ENCODE assay signal across 23 cellular contexts in genomic region chr5:138024117-138024516, GRCh38. TPM values are rescaled to one million over a fixed set of nuclear protein-coding genes. Genes with fewer than 3 reads are reported as not detected.
A peak's percentile ranks its signal among the peaks of the same experiment; 100 is the strongest.
DNase-seq lines count a peak whose midpoint lies in the region; ATAC-seq and TF ChIP-seq lines count a peak whose summit lies in the region.
"Had no signal": no experiment of that assay in that cellular context is flagged by ENCODE, and none has a peak within 500 bp of the region (broad histone marks: within the 10 kb centered on the region; RNA-seq: fewer than 3 reads in every experiment).

No MANE protein-coding gene starts in this region.

- peaks cover 71% of the 10 kb centered on the region for H3K4me1 Mint-ChIP-seq in activated T-cell treated with anti-CD3 and anti-CD28 coated beads, Interleukin-2, amount 50 U/mL, for 72 hours (ENCODE audit: low read depth)

- CTCF ChIA-PET in IMR-90 (lab: Yijun Ruan, JAX): interaction anchor here (2.0 kb wide), 1 partner anchor 12 kb away, joined by 5 read pairs; no protein-coding TSS in a partner anchor

- no peak overlapping the region for H3K4ac ChIP-seq in IMR-90 (ENCODE audit: low read depth, low read length)

- peak overlapping the region; percentile 95 for H3K27ac Mint-ChIP-seq in activated T-cell treated with anti-CD3 and anti-CD28 coated beads, Interleukin-2, amount 50 U/mL, for 72 hours

- 0 out of 2 replicates have a peak overlapping the region, but pooled peaks have one; percentile 12 for H3K23ac ChIP-seq in IMR-90 (ENCODE audit: low read depth, low read length)

- no peak overlapping the region for H2BK5ac ChIP-seq in IMR-90 (ENCODE audit: low read depth, low read length, poor library complexity, severe bottlenecking)

- H4K20me1 ChIP-seq in IMR-90 (ENCODE audit: insufficient read depth, low read length) (peaks cover 65% of the 10 kb centered on the region), smooth muscle cell (ENCODE audit: low read depth) (peaks cover 97% of the 10 kb centered on the region)

- H3K36me3 ChIP-seq in IMR-90 (ENCODE audit: control insufficient read depth, insufficient read depth, low read length): 0 out of 2 replicates have a peak, but pooled peaks cover 1% of the 10 kb centered on the region
- H3K36me3 ChIP-seq in smooth muscle cell (ENCODE audit: low read depth): peaks cover 17% of the 10 kb centered on the region

- H3K4me2 ChIP-seq in IMR-90 (ENCODE audit: low read depth, low read length) (no peak overlapping the region), smooth muscle cell (no peak overlapping the region)

- peaks cover 4% of the 10 kb centered on the region for H3K9me1 ChIP-seq in IMR-90 (ENCODE audit: insufficient read depth, low read length)

- H3K18ac ChIP-seq in IMR-90 (ENCODE audit: low read depth, low read length): no peak overlapping the region

- H3K4me3 ChIP-seq in IMR-90 (ENCODE audit: insufficient read depth, low read depth, low read length): no peak overlapping the region
- no peak overlapping the region for H3K4me3 ChIP-seq in fibroblast of villous mesenchyme (ENCODE audit: low read depth, low read length)
- H3K4me3 ChIP-seq in smooth muscle cell: no peak overlapping the region
- H3K4me3 ChIP-seq: tibial artery had no signal

- H3K4me1 ChIP-seq in IMR-90 (ENCODE audit: control insufficient read depth, insufficient read depth, low read length): peaks cover 2% of the 10 kb centered on the region; the same call in 1 of the 2 replicates
- no peaks in the 10 kb centered on the region for H3K4me1 ChIP-seq in smooth muscle cell (ENCODE audit: low read depth)

- H3K36me3 Mint-ChIP-seq in activated T-cell treated with anti-CD3 and anti-CD28 coated beads, Interleukin-2, amount 50 U/mL, for 72 hours (ENCODE audit: insufficient read depth in 2 of 2): no peaks in the 10 kb centered on the region

- TF ChIP-seq CTCF in IMR-90 (conservative IDR thresholded peaks at IDR 0.05; ENCODE audit: low read depth, low read length) (no peak), fibroblast of villous mesenchyme (IDR thresholded peaks at IDR 0.05; ENCODE audit: insufficient read depth, low read depth, low read length) (no peak), smooth muscle cell (IDR thresholded peaks at IDR 0.05; ENCODE audit: borderline replicate concordance, insufficient read depth, poor library complexity, severe bottlenecking) (no peak)

- dilution Hi-C loops in IMR-90 (cut with HindIII; ENCODE audit: low sequenced_read_pairs, unreplicated experiment): no loop called here

- TF ChIP-seq RAD21 in IMR-90 (IDR thresholded peaks at IDR 0.05; ENCODE audit: low read length): no peak

- H4K91ac ChIP-seq in IMR-90 (ENCODE audit: insufficient read depth, low read depth, low read length): no peak overlapping the region

- H3K56ac ChIP-seq in IMR-90 (ENCODE audit: extremely low read depth, insufficient read depth, low read length): no peak overlapping the region

- POLR2A ChIA-PET in IMR-90 (lab: Charles Lee; ENCODE audit: unreplicated experiment): no interaction called here

- H3K27me3 ChIP-seq in IMR-90 (ENCODE audit: control insufficient read depth, insufficient read depth, low read length): no peaks in the 10 kb centered on the region
- no peaks in the 10 kb centered on the region for H3K27me3 ChIP-seq in smooth muscle cell (ENCODE audit: low read depth)
- H3K27me3 ChIP-seq: tibial artery had no signal

- no peak overlapping the region for H4K8ac ChIP-seq in IMR-90 (ENCODE audit: low read depth in 2 of 2, low read length in 2 of 2)

- H3K79me2 ChIP-seq in smooth muscle cell (ENCODE audit: low read depth): peaks cover 91% of the 10 kb centered on the region

- no peak overlapping the region for H2BK15ac ChIP-seq in IMR-90 (ENCODE audit: low read depth, low read length)

- no peaks in the 10 kb centered on the region for H3K27me3 Mint-ChIP-seq in activated T-cell treated with anti-CD3 and anti-CD28 coated beads, Interleukin-2, amount 50 U/mL, for 72 hours (ENCODE audit: low read depth)

- H4K5ac ChIP-seq in IMR-90 (ENCODE audit: low read depth, low read length): no peak overlapping the region

- intact Hi-C loops in IMR-90 (cut with micrococcal nuclease): no loop called here

- no peak for ATAC-seq in activated T-cell treated with anti-CD3 and anti-CD28 coated beads, Interleukin-2, amount 50 U/mL, for 72 hours (replicated peaks in 1 of 2)
- peak; percentile 70 for ATAC-seq in IMR-90 (ENCODE audit: low read depth)
- no peak for ATAC-seq in HG02852 (IDR thresholded peaks at IDR 0.05; ENCODE audit: unreplicated experiment)

- no peak overlapping the region for H2AK9ac ChIP-seq in IMR-90 (replicated peaks; ENCODE audit: low read depth, low read length, poor library complexity)

- no peak overlapping the region for H2BK120ac ChIP-seq in IMR-90 (ENCODE audit: low read depth, low read length)

- DNase-seq in activated T-cell treated with anti-CD3 and anti-CD28 coated beads, Interleukin-2, amount 50 U/mL, for 72 hours: no peak
- DNase-seq in activated T-cell treated with anti-CD3 and anti-CD28 coated beads, Interleukin-2, amount 50 U/mL, for 48 hours: no peak
- peak; percentile 19 for DNase-seq in IMR-90
- peak; percentile 43 for DNase-seq in fibroblast of villous mesenchyme (ENCODE audit: low read depth)
- DNase-seq in smooth muscle cell (lab: John Stamatoyannopoulos, UW; ENCODE audit: unreplicated experiment): no peak
- DNase-seq in stimulated activated CD4-positive, alpha-beta T cell treated with anti-CD3 and anti-CD28 coated beads, Interleukin-2, amount 100 ng/mL, for 24 hours: no peak
- no peak for DNase-seq in substantia nigra (lab: John Stamatoyannopoulos, UW)
- DNase-seq: activated CD4-positive, alpha-beta T cell treated with anti-CD3 and anti-CD28 coated beads, Interleukin-2, amount 50 U/mL, for 48 hours; caudate nucleus; effector memory CD4-positive, alpha-beta T cell; hippocampal formation; NCI-H1694; NCI-H345; NK-92 treated with Interleukin-12 subunit alpha and Interleukin-12 subunit beta, amount 100 ng/mL, for 24 hours; stimulated activated CD4-positive, alpha-beta T cell treated with anti-CD3 and anti-CD28 coated beads, Interleukin-4, amount 100 ng/mL, for 4 hours; tibial artery had no signal

- H3K4me3 Mint-ChIP-seq in activated T-cell treated with anti-CD3 and anti-CD28 coated beads, Interleukin-2, amount 50 U/mL, for 72 hours: no peak overlapping the region

- BruUV-seq in IMR-90 (replicated peaks; lab: Mats Ljungman, UMichigan): no TSS peak

- H3K14ac ChIP-seq in IMR-90 (replicated peaks; ENCODE audit: low read depth, low read length): no peak overlapping the region

- H3K9ac ChIP-seq in IMR-90 (ENCODE audit: low read depth, low read length) (no peak overlapping the region), smooth muscle cell (ENCODE audit: low read depth) (no peak overlapping the region)

- H3K9me3 Mint-ChIP-seq in activated T-cell treated with anti-CD3 and anti-CD28 coated beads, Interleukin-2, amount 50 U/mL, for 72 hours: no peaks in the 10 kb centered on the region

- TF ChIP-seq POLR2A in IMR-90 (IDR thresholded peaks at IDR 0.05; ENCODE audit: low read depth, low read length): no peak

- no peak overlapping the region for H2BK20ac ChIP-seq in IMR-90 (ENCODE audit: low read depth, low read length)

- H2AFZ ChIP-seq in IMR-90 (replicated peaks; ENCODE audit: low read length, poor library complexity) (no peak overlapping the region), smooth muscle cell (ENCODE audit: low read depth) (no peak overlapping the region)

- H2AK5ac ChIP-seq in IMR-90 (ENCODE audit: low read depth, low read length): no peak overlapping the region

- no peaks in the 10 kb centered on the region for H3K9me3 ChIP-seq in IMR-90 (ENCODE audit: control insufficient read depth, insufficient read depth, low read length)
- H3K9me3 ChIP-seq in smooth muscle cell (replicated peaks; ENCODE audit: low read depth): no peaks in the 10 kb centered on the region
- H3K9me3 ChIP-seq: tibial artery had no signal

- in situ Hi-C loops in IMR-90 (cut with MboI; ENCODE audit: low sequenced_read_pairs): no loop called here

- H3F3A ChIP-seq in smooth muscle cell (ENCODE audit: low read depth): no peaks in the 10 kb centered on the region

- H3K27ac ChIP-seq in IMR-90 (ENCODE audit: insufficient read depth, low read length) (no peak overlapping the region), smooth muscle cell (ENCODE audit: low read depth) (peak overlapping the region; percentile 13), substantia nigra (ENCODE audit: low read depth, low read length, poor library complexity, severe bottlenecking) (no peak overlapping the region)
- H3K27ac ChIP-seq: tibial artery had no signal

- peaks cover 9 to 30% of the 10 kb centered on the region in 2 experiments; a peak in 3 of 4 replicates for H3K79me1 ChIP-seq in IMR-90 (ENCODE audit: low read depth in 1 of 2, low read length in 2 of 2)

TF ChIP-seq in IMR-90, 13 proteins besides CTCF, POLR2A, EP300 and RAD21 (continues in another document):
- TF ChIP-seq MAFK (IDR thresholded peaks at IDR 0.05; ENCODE audit: low read depth, low read length) (no peak), RCOR1 (IDR thresholded peaks at IDR 0.05; ENCODE audit: insufficient replicate concordance, low read length) (no peak), MXI1 (IDR thresholded peaks at IDR 0.05; ENCODE audit: borderline replicate concordance, low read depth, low read length) (no peak), CHD1 (IDR thresholded peaks at IDR 0.05; ENCODE audit: low read depth, low read length) (no peak), FOS (IDR thresholded peaks at IDR 0.05; ENCODE audit: low read depth, low read length) (no peak)

RNA-seq across cellular contexts. Expression of gene FAM13B, which starts 8.8 kb away (rescaled TPM):
- total RNA-seq in activated T-cell treated with anti-CD3 and anti-CD28 coated beads, Interleukin-2, amount 50 U/mL, for 72 hours: 10 to 100 TPM; 19.3 to 20.5 TPM
- total RNA-seq in IMR-90 (2012; rRNA removed) (15.1 and 21.9 TPM in 2 replicates), fibroblast of villous mesenchyme (24.5 and 43.2 TPM in 2 replicates), smooth muscle cell (15.1 and 22.9 TPM in 2 replicates)
- polyA plus RNA-seq in IMR-90 (2012; rRNA removed) (10.6 and 14.6 TPM in 2 replicates), smooth muscle cell (3.8 and 10.9 TPM in 2 replicates)
- 3.2 and 3.8 TPM in 2 replicates for polyA plus RNA-seq in IMR-90 (2012; cell fraction: cytosol; rRNA removed)
- polyA plus RNA-seq in IMR-90 (2012; cell fraction: nucleus; rRNA removed; ENCODE audit: low replicate concordance): 7.9 and 26.5 TPM in 2 replicates

RNA-seq across cellular contexts. Expression of gene WNT8A, which starts 59.7 kb away (rescaled TPM):
- not detected for total RNA-seq in activated T-cell treated with anti-CD3 and anti-CD28 coated beads, Interleukin-2, amount 50 U/mL, for 72 hours
- total RNA-seq in IMR-90 (2012; rRNA removed) (not detected in 2 replicates), fibroblast of villous mesenchyme (not detected in 2 replicates), smooth muscle cell (not detected in 2 replicates)
- polyA plus RNA-seq in IMR-90 (2012; rRNA removed) (not detected in 2 replicates), smooth muscle cell (not detected in 2 replicates)
- polyA plus RNA-seq in IMR-90 (2012; cell fraction: cytosol; rRNA removed): not detected in 2 replicates
- polyA plus RNA-seq in IMR-90 (2012; cell fraction: nucleus; rRNA removed; ENCODE audit: low replicate concordance): not detected in 2 replicates
- total RNA-seq: HT-29, LHCN-M2, mononuclear cell, omental fat pad, RPMI7951 had no signal
- polyA plus RNA-seq: adipose tissue had no signal

Comparison
In these comparisons a context has a peak if more than half of its experiments do, and no peak if none do; other contexts are left out.
1. DNase-seq: peak in IMR-90 (single experiment) and fibroblast of villous mesenchyme (single experiment); none in activated T-cell treated with anti-CD3 and anti-CD28 coated beads, Interleukin-2, amount 50 U/mL, for 72 hours (0 of 2), activated T-cell treated with anti-CD3 and anti-CD28 coated beads, Interleukin-2, amount 50 U/mL, for 48 hours (0 of 2), smooth muscle cell (single experiment), stimulated activated CD4-positive, alpha-beta T cell treated with anti-CD3 and anti-CD28 coated beads, Interleukin-2, amount 100 ng/mL, for 24 hours (0 of 2) and substantia nigra (0 of 49).